In genomic region chr7:44103941-44104879, GRCh38 we compare ENCODE assay signal across 8 cellular contexts. TPM values are rescaled to one million over a fixed set of nuclear protein-coding genes. Genes with fewer than 3 reads are reported as not detected.
DNase-seq lines count a peak whose midpoint lies in the region; ATAC-seq and TF ChIP-seq lines count a peak whose summit lies in the region.

AEBP1 (plus strand) TSS chr7:44104345; CDS start chr7:44104666, 321 bp downstream.

- H3K4me3 ChIP-seq in SK-N-MC (peak within 1 kb of the TSS; percentile 84), ectodermal cell (ENCODE audit: insufficient read depth, low read depth, low read length) (peak within 1 kb of the TSS; percentile 50), tibial nerve (peak within 1 kb of the TSS; percentile 51 to 78 (median 56))

- no peak for TF ChIP-seq POLR2A in tibial nerve (IDR thresholded peaks at IDR 0.05)

- WGBS in ectodermal cell, 2 experiments = 2% methylated on average over 74 to 76 of the region's 89 CpGs
- WGBS in tibial nerve, 2 donors = 2% methylated on average over 60 to 61 of the region's 89 CpGs

- H3K27ac ChIP-seq in SK-N-MC = no peak within 1 kb of the TSS
- no peak within 1 kb of the TSS for H3K27ac ChIP-seq in ectodermal cell (ENCODE audit: insufficient read depth, low read depth, low read length, poor library complexity, severe bottlenecking)
- H3K27ac ChIP-seq in tibial nerve = peak within 1 kb of the TSS; percentile 74 to 97 (median 91)

- H3K4me1 ChIP-seq in ES-I3 (ENCODE audit: insufficient read depth, low read length) (peaks cover 12% of the 10 kb centered on the region; the same call in 1 of the 2 replicates), ectodermal cell (ENCODE audit: control insufficient read depth, insufficient read depth, low read length) (peaks cover 14% of the 10 kb centered on the region), tibial nerve (peaks cover 0 to 79% (median 24%) of the 10 kb centered on the region in 4 donors)

- no peak for TF ChIP-seq EP300 in tibial nerve (IDR thresholded peaks at IDR 0.05)

- H3K36me3 ChIP-seq in ES-I3 (ENCODE audit: insufficient read depth, low read length) = no peaks in the 10 kb centered on the region
- H3K36me3 ChIP-seq in SK-N-MC (ENCODE audit: insufficient read depth, low read length) = no peaks in the 10 kb centered on the region
- H3K36me3 ChIP-seq in ectodermal cell (ENCODE audit: control insufficient read depth, insufficient read depth, low read length) = no peaks in the 10 kb centered on the region
- peaks cover 0 to 28% (median 0%) of the 10 kb centered on the region in 3 donors for H3K36me3 ChIP-seq in tibial nerve

- DNase-seq in SK-N-MC (ENCODE audit: low read depth, low spot score) = no peak
- no peak for DNase-seq in mesenteric fat pad (ENCODE audit: low spot score)
- no peak for DNase-seq in tibial nerve (ENCODE audit: low spot score in 2 of 2)
- DNase-seq in NCI-H345 treated with DMSO at 0.1 percent for 48 hours (lab: John Stamatoyannopoulos, UW; ENCODE audit: unreplicated experiment) = no peak

- H3K9me3 ChIP-seq in ES-I3 (ENCODE audit: control insufficient read depth, insufficient read depth, low read length) = no peaks in the 10 kb centered on the region
- H3K9me3 ChIP-seq in SK-N-MC (ENCODE audit: low read depth, low read length) = no peaks in the 10 kb centered on the region
- no peaks in the 10 kb centered on the region for H3K9me3 ChIP-seq in ectodermal cell (ENCODE audit: control insufficient read depth, low read length)
- no peaks in the 10 kb centered on the region for H3K9me3 ChIP-seq in tibial nerve

- peaks cover 30% of the 10 kb centered on the region for H3K27me3 ChIP-seq in ectodermal cell (ENCODE audit: control insufficient read depth, insufficient read depth, low read length, poor library complexity, severe bottlenecking)
- no peaks in the 10 kb centered on the region for H3K27me3 ChIP-seq in tibial nerve

- ATAC-seq in GM18519 (IDR thresholded peaks at IDR 0.05; ENCODE audit: low FRiP score, unreplicated experiment) (no peak), GM18907 (IDR thresholded peaks at IDR 0.05; ENCODE audit: unreplicated experiment) (no peak)

- peak within 1 kb of the TSS; percentile 65 for H3K9ac ChIP-seq in ES-I3 (ENCODE audit: low read depth, low read length)
- H3K9ac ChIP-seq in SK-N-MC (ENCODE audit: insufficient read length) = peak within 1 kb of the TSS; percentile 77

- TF ChIP-seq CTCF in tibial nerve (IDR thresholded peaks at IDR 0.05) = no peak

RNA-seq across cellular contexts. Expression of gene AEBP1, which starts in this region (rescaled TPM):
- 43.2 TPM for polyA plus RNA-seq in ectodermal cell (2013, experiment 1 of 4)
- 45.0 TPM for polyA plus RNA-seq in ectodermal cell (2013, experiment 2 of 4)
- polyA plus RNA-seq in ectodermal cell (2013, experiment 3 of 4) = 37.4 TPM
- 48.3 TPM for polyA plus RNA-seq in ectodermal cell (2013, experiment 4 of 4)
- total RNA-seq in mesenteric fat pad = 267 TPM
- total RNA-seq in tibial nerve = 100 to 1,000 TPM; 142 to 440 (median 264) TPM

Comparison
In these comparisons a context has a peak if more than half of its experiments do, and no peak if none do; other contexts are left out.
1. H3K27ac ChIP-seq: peak in tibial nerve (4 of 4); none in SK-N-MC (single experiment) and ectodermal cell (single experiment).
2. Peak in every context shown above with its lines, with median percentiles within 50 percentile points of each other: H3K4me3 ChIP-seq.